ENCODE assay signal across 1 cellular context in genomic region chrX:46547857-46548256, GRCh38.
A peak's percentile ranks its signal among the peaks of the same experiment; 100 is the strongest.
TF ChIP-seq lines count a peak whose summit lies in the region.

No MANE protein-coding gene starts in this region.

TF ChIP-seq in HepG2, 621 proteins besides CTCF, POLR2A, EP300 and RAD21:
- TF ChIP-seq TBP (CRISPR knock-in tag; IDR thresholded peaks at IDR 0.05) (no peak), FOSL2 (CRISPR knock-in tag; IDR thresholded peaks at IDR 0.05) (peak; percentile 58)
TF ChIP-seq in HepG2: peak in this region for 1.
